28 cellular contexts compared by ENCODE assay signal in the genomic region with DNA sequence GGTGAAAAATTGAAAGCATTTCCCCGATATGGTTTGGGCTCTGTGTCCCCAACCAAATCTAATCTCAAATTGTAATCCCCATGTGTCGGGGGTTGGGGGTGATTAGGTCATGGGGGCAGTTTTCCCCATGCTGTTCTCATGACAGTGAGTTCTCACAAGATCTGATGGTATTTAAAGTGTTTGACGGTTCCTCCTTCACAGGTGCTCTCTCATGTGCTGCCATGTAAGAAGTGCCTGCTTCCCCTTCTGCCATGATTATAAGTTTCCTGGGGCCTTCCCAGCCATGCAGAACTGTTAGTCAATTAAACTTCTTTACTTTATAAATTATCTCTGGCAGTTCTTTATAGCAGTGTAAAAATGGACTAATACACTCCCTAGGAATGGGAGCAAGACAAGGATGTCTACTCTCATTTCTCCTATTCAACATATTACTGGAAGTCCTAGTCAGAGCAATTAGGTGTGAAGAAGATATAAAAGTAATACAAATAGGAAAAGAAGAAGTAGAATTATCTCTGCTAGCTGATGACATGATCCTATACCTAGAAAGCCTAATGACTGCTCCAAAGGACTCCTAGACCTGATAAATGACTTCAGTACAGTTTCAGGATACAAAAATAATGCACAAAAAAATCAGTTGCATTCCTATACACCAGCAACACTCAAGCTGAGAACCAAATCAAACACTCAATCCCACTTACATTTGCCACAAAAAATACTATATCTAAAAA.
"Had no signal": no experiment of that assay in that cellular context is flagged by ENCODE, and none has a peak within 500 bp of the region (broad histone marks: within the 10 kb centered on the region; RNA-seq: fewer than 3 reads in every experiment).

No MANE protein-coding gene starts in this region.

- H3K4me3 Mint-ChIP-seq: activated CD4-positive, alpha-beta T cell treated with anti-CD3 and anti-CD28 coated beads, Interleukin-2, amount 10 ng/mL, durations not matched to agents 24 days and 14 days; activated naive CD8-positive, alpha-beta T cell treated with anti-CD3 and anti-CD28 coated beads, Interleukin-2, amount 50 U/mL, for 24 hours; activated T-cell treated with anti-CD3 and anti-CD28 coated beads, Interleukin-2, amount 50 U/mL, for 4 hours; T-helper 1 cell treated with Interleukin-12 subunit alpha and Interleukin-12 subunit beta and Interleukin-4 antibody, amounts not matched to agents 30 μg/mL and 1 μg/mL, for 36 hours; WTC11 had no signal

- H3K36me3 ChIP-seq: ascending aorta, SJSA1 had no signal

- H3K27me3 ChIP-seq: ascending aorta, body of pancreas, SJSA1 had no signal

- H3K9me3 ChIP-seq: body of pancreas had no signal

- H3K27ac Mint-ChIP-seq: activated CD4-positive, alpha-beta T cell treated with anti-CD3 and anti-CD28 coated beads, Interleukin-2, amount 10 ng/mL, durations not matched to agents 24 days and 14 days; activated naive CD4-positive, alpha-beta T cell treated with anti-CD3 and anti-CD28 coated beads, Interleukin-2, amount 50 U/mL, for 72 hours; activated naive CD8-positive, alpha-beta T cell treated with anti-CD3 and anti-CD28 coated beads, Interleukin-2, amount 50 U/mL, for 24 hours; T-helper 1 cell treated with Interleukin-12 subunit alpha and Interleukin-12 subunit beta and Interleukin-4 antibody, amounts not matched to agents 30 μg/mL and 1 μg/mL, for 36 hours; WTC11 had no signal

- H3K27ac ChIP-seq: ascending aorta, body of pancreas, SJSA1 had no signal

- ATAC-seq: activated naive CD4-positive, alpha-beta T cell treated with anti-CD3 and anti-CD28 coated beads, Interleukin-2, amount 50 U/mL, for 72 hours; activated naive CD8-positive, alpha-beta T cell treated with anti-CD3 and anti-CD28 coated beads, Interleukin-2, amount 50 U/mL, for 24 hours; activated T-cell treated with anti-CD3 and anti-CD28 coated beads, Interleukin-2, amount 50 U/mL, for 4 hours; body of pancreas; PC-3; WTC11 had no signal

- H3K27me3 Mint-ChIP-seq: activated CD4-positive, alpha-beta T cell treated with anti-CD3 and anti-CD28 coated beads, Interleukin-2, amount 10 ng/mL, durations not matched to agents 24 days and 14 days; activated naive CD8-positive, alpha-beta T cell treated with anti-CD3 and anti-CD28 coated beads, Interleukin-2, amount 50 U/mL, for 24 hours had no signal

- H3K4me1 Mint-ChIP-seq: activated CD4-positive, alpha-beta T cell treated with anti-CD3 and anti-CD28 coated beads, Interleukin-2, amount 10 ng/mL, durations not matched to agents 24 days and 14 days; activated naive CD8-positive, alpha-beta T cell treated with anti-CD3 and anti-CD28 coated beads, Interleukin-2, amount 50 U/mL, for 24 hours; WTC11 had no signal

- H3K4me3 ChIP-seq: ascending aorta, body of pancreas, SJSA1 had no signal

- DNase-seq: activated CD4-positive, alpha-beta T cell treated with anti-CD3 and anti-CD28 coated beads for 1 hour; activated CD4-positive, alpha-beta T cell treated with anti-CD3 and anti-CD28 coated beads, Interleukin-2, amount 10 ng/mL, durations not matched to agents 24 days and 14 days; activated CD4-positive, alpha-beta T cell treated with anti-CD3 and anti-CD28 coated beads, Interleukin-2, amount 50 U/mL, for 48 hours; activated CD8-positive, alpha-beta memory T cell treated with anti-CD3 and anti-CD28 coated beads for 24 hours; activated effector memory CD4-positive, alpha-beta T cell treated with anti-CD3 and anti-CD28 coated beads, Interleukin-2, amount 50 U/mL, for 16 hours; activated naive CD4-positive, alpha-beta T cell treated with Interleukin-2 at 50 U/mL for 16 hours; activated naive CD8-positive, alpha-beta T cell treated with anti-CD3 and anti-CD28 coated beads, Interleukin-2, amount 50 U/mL, for 24 hours; activated T-cell treated with anti-CD3 and anti-CD28 coated beads, Interleukin-2, amount 50 U/mL, for 4 hours; amniotic stem cell; body of pancreas; central memory CD4-positive, alpha-beta T cell; NCI-H1092 treated with DMSO at 0.1 percent for 48 hours; NCI-H1417 treated with DMSO at 0.1 percent for 48 hours; NCI-H1694; NCI-H2029 treated with DMSO at 0.1 percent for 48 hours; NCI-H345; NCI-H510A; NCI-H526 treated with DMSO at 0.1 percent for 48 hours; NCI-H82; NK-92 treated with Interleukin-12 subunit alpha and Interleukin-12 subunit beta, amount 100 ng/mL, for 24 hours; PC-3; SHP77; T-helper 9 cell had no signal

- H3K4me1 ChIP-seq: ascending aorta, body of pancreas, SJSA1 had no signal
